In the genomic region with DNA sequence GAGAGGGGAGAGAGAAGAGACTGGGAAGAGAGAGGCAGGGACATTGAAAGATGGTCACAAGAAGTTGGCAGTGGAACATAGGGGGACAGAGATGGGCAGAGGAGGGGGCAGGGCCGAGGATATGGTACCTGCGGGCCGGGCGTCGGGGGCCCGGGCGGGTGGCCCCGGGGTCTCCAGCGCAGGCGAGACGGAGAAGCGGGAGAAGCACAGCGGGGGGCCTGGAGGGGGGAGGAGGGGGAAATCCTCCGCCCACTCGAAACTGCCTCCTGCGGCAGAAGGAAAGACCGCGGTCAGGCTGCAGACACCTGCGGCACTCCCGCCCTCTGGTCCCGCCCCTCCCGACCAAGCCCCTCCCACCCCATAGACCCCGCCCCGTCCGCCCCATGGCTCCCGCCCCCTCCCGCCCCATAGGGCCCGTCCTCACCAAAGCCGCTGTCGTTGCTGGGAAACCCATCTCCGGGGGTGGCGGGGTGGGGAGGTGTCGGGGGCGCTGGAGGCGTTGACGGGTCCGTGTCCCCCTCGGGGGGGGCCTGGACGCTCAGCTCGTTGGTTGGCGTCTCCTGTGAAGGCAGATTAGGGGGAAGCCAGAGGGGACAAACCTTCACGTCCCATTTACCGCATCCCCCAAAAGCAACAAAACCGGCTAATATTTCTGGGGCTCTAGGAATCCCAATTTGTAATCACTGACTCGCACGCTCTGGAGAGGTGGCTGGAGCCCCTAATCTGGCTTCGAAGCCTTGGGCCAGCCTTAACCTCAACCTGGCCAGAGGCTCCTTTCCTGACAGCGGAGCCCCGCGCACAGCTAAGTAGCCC, we compare ENCODE assay signal across 1 cellular context.
TF ChIP-seq lines count a peak whose summit lies in the region.

No MANE protein-coding gene starts in this region.

TF ChIP-seq in H1, 55 proteins besides CTCF, POLR2A, EP300 and RAD21:
- TF ChIP-seq EGR1 (IDR thresholded peaks at IDR 0.05; ENCODE audit: borderline replicate concordance, low read depth, low read length) (peak; percentile 96), SP1 (IDR thresholded peaks at IDR 0.05; ENCODE audit: low read depth, low read length) (0 out of 2 replicates have a peak, but pooled peaks have one; percentile 42), SIN3A (conservative IDR thresholded peaks at IDR 0.05 in 1 of 2, IDR thresholded peaks at IDR 0.05 in 1 of 2; ENCODE audit: low read depth in 1 of 2, low read length in 2 of 2) (0 out of 4 replicates have a peak, but pooled peaks of 1 of the 2 experiments have one; percentile 45), RNF2 (IDR thresholded peaks at IDR 0.05; ENCODE audit: borderline replicate concordance, low read depth, low read length, missing control alignments, poor library complexity, severe bottlenecking) (no peak), CHD1 (IDR thresholded peaks at IDR 0.05; ENCODE audit: low read depth, low read length) (no peak), SUZ12 (IDR thresholded peaks at IDR 0.05; ENCODE audit: low read length) (no peak), KDM1A (IDR thresholded peaks at IDR 0.05; ENCODE audit: borderline replicate concordance, low read length) (no peak), TBP (IDR thresholded peaks at IDR 0.05; ENCODE audit: low read depth, low read length) (0 out of 2 replicates have a peak, but pooled peaks have one; percentile 4), SIRT6 (IDR thresholded peaks at IDR 0.05; ENCODE audit: low read length) (no peak), RBBP5 (IDR thresholded peaks at IDR 0.05; ENCODE audit: borderline replicate concordance, low read depth, low read length) (0 out of 2 replicates have a peak, but pooled peaks have one; percentile 13), TAF1 (IDR thresholded peaks at IDR 0.05; ENCODE audit: low read depth, low read length) (peak; percentile 58; the same call in 1 of the 2 replicates), TCF12 (IDR thresholded peaks at IDR 0.05; ENCODE audit: low read depth, low read length) (0 out of 2 replicates have a peak, but pooled peaks have one; percentile 41), POLR2AphosphoS5 (IDR thresholded peaks at IDR 0.05; ENCODE audit: low read depth, low read length) (0 out of 2 replicates have a peak, but pooled peaks have one; percentile 65), SP2 (IDR thresholded peaks at IDR 0.05; ENCODE audit: low read length) (no peak)
- TF ChIP-seq, protein P1, sequence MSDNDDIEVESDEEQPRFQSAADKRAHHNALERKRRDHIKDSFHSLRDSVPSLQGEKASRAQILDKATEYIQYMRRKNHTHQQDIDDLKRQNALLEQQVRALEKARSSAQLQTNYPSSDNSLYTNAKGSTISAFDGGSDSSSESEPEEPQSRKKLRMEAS (IDR thresholded peaks at IDR 0.05): no peak
- TF ChIP-seq, protein P2, sequence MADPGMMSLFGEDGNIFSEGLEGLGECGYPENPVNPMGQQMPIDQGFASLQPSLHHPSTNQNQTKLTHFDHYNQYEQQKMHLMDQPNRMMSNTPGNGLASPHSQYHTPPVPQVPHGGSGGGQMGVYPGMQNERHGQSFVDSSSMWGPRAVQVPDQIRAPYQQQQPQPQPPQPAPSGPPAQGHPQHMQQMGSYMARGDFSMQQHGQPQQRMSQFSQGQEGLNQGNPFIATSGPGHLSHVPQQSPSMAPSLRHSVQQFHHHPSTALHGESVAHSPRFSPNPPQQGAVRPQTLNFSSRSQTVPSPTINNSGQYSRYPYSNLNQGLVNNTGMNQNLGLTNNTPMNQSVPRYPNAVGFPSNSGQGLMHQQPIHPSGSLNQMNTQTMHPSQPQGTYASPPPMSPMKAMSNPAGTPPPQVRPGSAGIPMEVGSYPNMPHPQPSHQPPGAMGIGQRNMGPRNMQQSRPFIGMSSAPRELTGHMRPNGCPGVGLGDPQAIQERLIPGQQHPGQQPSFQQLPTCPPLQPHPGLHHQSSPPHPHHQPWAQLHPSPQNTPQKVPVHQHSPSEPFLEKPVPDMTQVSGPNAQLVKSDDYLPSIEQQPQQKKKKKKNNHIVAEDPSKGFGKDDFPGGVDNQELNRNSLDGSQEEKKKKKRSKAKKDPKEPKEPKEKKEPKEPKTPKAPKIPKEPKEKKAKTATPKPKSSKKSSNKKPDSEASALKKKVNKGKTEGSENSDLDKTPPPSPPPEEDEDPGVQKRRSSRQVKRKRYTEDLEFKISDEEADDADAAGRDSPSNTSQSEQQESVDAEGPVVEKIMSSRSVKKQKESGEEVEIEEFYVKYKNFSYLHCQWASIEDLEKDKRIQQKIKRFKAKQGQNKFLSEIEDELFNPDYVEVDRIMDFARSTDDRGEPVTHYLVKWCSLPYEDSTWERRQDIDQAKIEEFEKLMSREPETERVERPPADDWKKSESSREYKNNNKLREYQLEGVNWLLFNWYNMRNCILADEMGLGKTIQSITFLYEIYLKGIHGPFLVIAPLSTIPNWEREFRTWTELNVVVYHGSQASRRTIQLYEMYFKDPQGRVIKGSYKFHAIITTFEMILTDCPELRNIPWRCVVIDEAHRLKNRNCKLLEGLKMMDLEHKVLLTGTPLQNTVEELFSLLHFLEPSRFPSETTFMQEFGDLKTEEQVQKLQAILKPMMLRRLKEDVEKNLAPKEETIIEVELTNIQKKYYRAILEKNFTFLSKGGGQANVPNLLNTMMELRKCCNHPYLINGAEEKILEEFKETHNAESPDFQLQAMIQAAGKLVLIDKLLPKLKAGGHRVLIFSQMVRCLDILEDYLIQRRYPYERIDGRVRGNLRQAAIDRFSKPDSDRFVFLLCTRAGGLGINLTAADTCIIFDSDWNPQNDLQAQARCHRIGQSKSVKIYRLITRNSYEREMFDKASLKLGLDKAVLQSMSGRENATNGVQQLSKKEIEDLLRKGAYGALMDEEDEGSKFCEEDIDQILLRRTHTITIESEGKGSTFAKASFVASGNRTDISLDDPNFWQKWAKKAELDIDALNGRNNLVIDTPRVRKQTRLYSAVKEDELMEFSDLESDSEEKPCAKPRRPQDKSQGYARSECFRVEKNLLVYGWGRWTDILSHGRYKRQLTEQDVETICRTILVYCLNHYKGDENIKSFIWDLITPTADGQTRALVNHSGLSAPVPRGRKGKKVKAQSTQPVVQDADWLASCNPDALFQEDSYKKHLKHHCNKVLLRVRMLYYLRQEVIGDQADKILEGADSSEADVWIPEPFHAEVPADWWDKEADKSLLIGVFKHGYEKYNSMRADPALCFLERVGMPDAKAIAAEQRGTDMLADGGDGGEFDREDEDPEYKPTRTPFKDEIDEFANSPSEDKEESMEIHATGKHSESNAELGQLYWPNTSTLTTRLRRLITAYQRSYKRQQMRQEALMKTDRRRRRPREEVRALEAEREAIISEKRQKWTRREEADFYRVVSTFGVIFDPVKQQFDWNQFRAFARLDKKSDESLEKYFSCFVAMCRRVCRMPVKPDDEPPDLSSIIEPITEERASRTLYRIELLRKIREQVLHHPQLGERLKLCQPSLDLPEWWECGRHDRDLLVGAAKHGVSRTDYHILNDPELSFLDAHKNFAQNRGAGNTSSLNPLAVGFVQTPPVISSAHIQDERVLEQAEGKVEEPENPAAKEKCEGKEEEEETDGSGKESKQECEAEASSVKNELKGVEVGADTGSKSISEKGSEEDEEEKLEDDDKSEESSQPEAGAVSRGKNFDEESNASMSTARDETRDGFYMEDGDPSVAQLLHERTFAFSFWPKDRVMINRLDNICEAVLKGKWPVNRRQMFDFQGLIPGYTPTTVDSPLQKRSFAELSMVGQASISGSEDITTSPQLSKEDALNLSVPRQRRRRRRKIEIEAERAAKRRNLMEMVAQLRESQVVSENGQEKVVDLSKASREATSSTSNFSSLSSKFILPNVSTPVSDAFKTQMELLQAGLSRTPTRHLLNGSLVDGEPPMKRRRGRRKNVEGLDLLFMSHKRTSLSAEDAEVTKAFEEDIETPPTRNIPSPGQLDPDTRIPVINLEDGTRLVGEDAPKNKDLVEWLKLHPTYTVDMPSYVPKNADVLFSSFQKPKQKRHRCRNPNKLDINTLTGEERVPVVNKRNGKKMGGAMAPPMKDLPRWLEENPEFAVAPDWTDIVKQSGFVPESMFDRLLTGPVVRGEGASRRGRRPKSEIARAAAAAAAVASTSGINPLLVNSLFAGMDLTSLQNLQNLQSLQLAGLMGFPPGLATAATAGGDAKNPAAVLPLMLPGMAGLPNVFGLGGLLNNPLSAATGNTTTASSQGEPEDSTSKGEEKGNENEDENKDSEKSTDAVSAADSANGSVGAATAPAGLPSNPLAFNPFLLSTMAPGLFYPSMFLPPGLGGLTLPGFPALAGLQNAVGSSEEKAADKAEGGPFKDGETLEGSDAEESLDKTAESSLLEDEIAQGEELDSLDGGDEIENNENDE (IDR thresholded peaks at IDR 0.05; ENCODE audit: insufficient replicate concordance, low read length): no peak
